In the genomic region with DNA sequence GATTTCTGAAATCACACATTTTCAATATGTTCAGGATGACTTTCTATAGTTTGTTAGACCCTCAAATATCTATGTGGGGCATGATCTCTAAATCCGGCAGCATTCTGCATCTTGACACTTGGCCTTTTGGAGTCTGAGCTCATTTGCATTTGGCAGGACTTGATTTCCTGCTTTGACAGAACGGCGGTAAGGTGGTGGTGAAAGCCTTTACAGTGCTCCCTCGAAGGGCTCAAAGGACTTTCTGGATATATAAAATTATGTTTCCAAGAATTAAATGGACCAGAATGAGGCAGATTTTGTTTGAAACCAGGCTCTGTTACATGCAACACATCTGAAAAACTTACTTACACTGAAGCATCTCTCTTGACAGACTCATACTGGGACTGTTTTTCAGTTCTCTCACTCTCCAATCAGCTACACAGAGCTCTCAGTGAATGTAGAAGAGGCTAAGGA, we compare ENCODE assay signal across 11 cellular contexts.
DNase-seq lines count a peak whose midpoint lies in the region; ATAC-seq and TF ChIP-seq lines count a peak whose summit lies in the region.
"Had no signal": no experiment of that assay in that cellular context is flagged by ENCODE, and none has a peak within 500 bp of the region (broad histone marks: within the 10 kb centered on the region; RNA-seq: fewer than 3 reads in every experiment).

No MANE protein-coding gene starts in this region.

- H3K36me3 ChIP-seq in GM23338 (ENCODE audit: insufficient read depth) (no peaks in the 10 kb centered on the region), subcutaneous abdominal adipose tissue (ENCODE audit: control insufficient read depth in 5 of 5, insufficient read depth in 5 of 5, low read length in 5 of 5) (no peaks in the 10 kb centered on the region)

- DNase-seq in GM23338 (ENCODE audit: low spot score) (no peak), choroid plexus epithelial cell (ENCODE audit: low read depth) (peak; percentile 37), lung microvascular endothelial cell (ENCODE audit: low read depth in 2 of 2) (peak; percentile 30 to 57), GM20000 (ENCODE audit: low spot score) (no peak), DMS79 (lab: John Stamatoyannopoulos, UW) (no peak)
- no peak for DNase-seq in activated CD8-positive, alpha-beta T cell treated with anti-CD3 and anti-CD28 coated beads for 36 hours
- DNase-seq: activated naive CD8-positive, alpha-beta T cell treated with anti-CD3 and anti-CD28 coated beads, Interleukin-2, amount 10 ng/mL, durations not matched to agents 7 days and 5 days; stimulated activated CD4-positive, alpha-beta T cell treated with anti-CD3 and anti-CD28 coated beads, Interleukin-12 subunit alpha, Interleukin-12 subunit beta, amount 100 ng/mL, for 4 hours had no signal

- H3K27me3 ChIP-seq in GM23338 (ENCODE audit: insufficient read depth) = no peaks in the 10 kb centered on the region
- H3K27me3 ChIP-seq in subcutaneous abdominal adipose tissue (ENCODE audit: control insufficient read depth in 5 of 5, insufficient read depth in 4 of 5, low read length in 5 of 5) = no peaks in the 10 kb centered on the region

- TF ChIP-seq CTCF in GM23338 (conservative IDR thresholded peaks at IDR 0.05; ENCODE audit: low read depth in 2 of 2) (no peak), choroid plexus epithelial cell (conservative IDR thresholded peaks at IDR 0.05; ENCODE audit: low read depth, low read length) (no peak), GM20000 (IDR thresholded peaks at IDR 0.05; ENCODE audit: extremely low read depth, missing control alignments) (no peak)
- no peak for TF ChIP-seq CTCF in activated CD8-positive, alpha-beta T cell treated with anti-CD3 and anti-CD28 coated beads for 36 hours (IDR thresholded peaks at IDR 0.05)

- H3K27ac ChIP-seq in GM23338 (ENCODE audit: low read depth) (no peak overlapping the region), subcutaneous abdominal adipose tissue (ENCODE audit: low read depth, low read length) (peak overlapping the region; percentile 73)
- H3K27ac ChIP-seq: KMS-11 had no signal

- peaks cover 42% of the 10 kb centered on the region for H3K4me1 Mint-ChIP-seq in GM23338
- H3K4me1 Mint-ChIP-seq in activated CD8-positive, alpha-beta T cell treated with anti-CD3 and anti-CD28 coated beads for 36 hours (ENCODE audit: low read depth) = no peaks in the 10 kb centered on the region
- H3K4me1 Mint-ChIP-seq: activated naive CD8-positive, alpha-beta T cell treated with anti-CD3 and anti-CD28 coated beads, Interleukin-2, amount 10 ng/mL, durations not matched to agents 7 days and 5 days had no signal

- H2AFZ ChIP-seq in GM23338 = no peak overlapping the region

- POLR2A ChIA-PET in activated CD8-positive, alpha-beta T cell treated with anti-CD3 and anti-CD28 coated beads for 36 hours (lab: Charles Lee) = no interaction called here

- H3F3A ChIP-seq in GM23338 (replicated peaks; ENCODE audit: low read depth) = no peaks in the 10 kb centered on the region

- no peak for ATAC-seq in GM23338
- ATAC-seq in activated CD8-positive, alpha-beta T cell treated with anti-CD3 and anti-CD28 coated beads for 36 hours = no peak
- ATAC-seq in HG02870 (IDR thresholded peaks at IDR 0.05; ENCODE audit: unreplicated experiment) = no peak

- no peak overlapping the region for H3K4me3 ChIP-seq in GM23338
- H3K4me3 ChIP-seq in choroid plexus epithelial cell (ENCODE audit: low read depth, low read length) = peak overlapping the region; percentile 3
- H3K4me3 ChIP-seq in subcutaneous abdominal adipose tissue (ENCODE audit: low read depth in 1 of 5, low read length in 5 of 5) = peak overlapping the region; percentile 31 to 77 (median 62)

- H3K9me2 ChIP-seq in GM23338 (ENCODE audit: insufficient read depth) = no peaks in the 10 kb centered on the region

- no peaks in the 10 kb centered on the region for H3K36me3 Mint-ChIP-seq in GM23338 (ENCODE audit: low read depth)
- no peaks in the 10 kb centered on the region for H3K36me3 Mint-ChIP-seq in activated CD8-positive, alpha-beta T cell treated with anti-CD3 and anti-CD28 coated beads for 36 hours (ENCODE audit: low read depth)
- H3K36me3 Mint-ChIP-seq: activated naive CD8-positive, alpha-beta T cell treated with anti-CD3 and anti-CD28 coated beads, Interleukin-2, amount 10 ng/mL, durations not matched to agents 7 days and 5 days had no signal

- no peaks in the 10 kb centered on the region for H3K9me3 ChIP-seq in subcutaneous abdominal adipose tissue (ENCODE audit: control insufficient read depth in 5 of 5, low read length in 5 of 5)

- H4K20me1 ChIP-seq in GM23338 (replicated peaks; ENCODE audit: insufficient read depth) = no peaks in the 10 kb centered on the region

- H3K9me3 Mint-ChIP-seq in GM23338 = no peaks in the 10 kb centered on the region
- H3K9me3 Mint-ChIP-seq in activated CD8-positive, alpha-beta T cell treated with anti-CD3 and anti-CD28 coated beads for 36 hours = no peaks in the 10 kb centered on the region
- H3K9me3 Mint-ChIP-seq: activated naive CD8-positive, alpha-beta T cell treated with anti-CD3 and anti-CD28 coated beads, Interleukin-2, amount 10 ng/mL, durations not matched to agents 7 days and 5 days had no signal

- no peak overlapping the region for H3K27ac Mint-ChIP-seq in GM23338
- no peak overlapping the region for H3K27ac Mint-ChIP-seq in activated CD8-positive, alpha-beta T cell treated with anti-CD3 and anti-CD28 coated beads for 36 hours
- H3K27ac Mint-ChIP-seq: activated naive CD8-positive, alpha-beta T cell treated with anti-CD3 and anti-CD28 coated beads, Interleukin-2, amount 10 ng/mL, durations not matched to agents 7 days and 5 days had no signal

- CTCF ChIA-PET in activated CD8-positive, alpha-beta T cell treated with anti-CD3 and anti-CD28 coated beads for 36 hours (lab: Charles Lee) = interaction anchor here (1.1 kb wide), 1 partner anchor 12 kb away, joined by 3 read pairs; no protein-coding TSS in a partner anchor

- H3K27me3 Mint-ChIP-seq in GM23338 (ENCODE audit: insufficient read depth, low read depth, poor library complexity) = peaks cover 11% of the 10 kb centered on the region
- no peaks in the 10 kb centered on the region for H3K27me3 Mint-ChIP-seq in activated CD8-positive, alpha-beta T cell treated with anti-CD3 and anti-CD28 coated beads for 36 hours

- H3K79me2 ChIP-seq in GM23338 (replicated peaks; ENCODE audit: insufficient read depth) = no peaks in the 10 kb centered on the region

- peak overlapping the region; percentile 7 for H3K4me2 ChIP-seq in GM23338
- H3K4me2 ChIP-seq: KMS-11 had no signal

- H3K4me1 ChIP-seq in GM23338 (ENCODE audit: insufficient read depth) (peaks cover 41% of the 10 kb centered on the region), subcutaneous abdominal adipose tissue (ENCODE audit: control insufficient read depth in 5 of 5, insufficient read depth in 5 of 5, low read length in 5 of 5) (peaks cover 4 to 27% (median 26%) of the 10 kb centered on the region in 5 donors)

- no peak overlapping the region for H3K4me3 Mint-ChIP-seq in GM23338
- no peak overlapping the region for H3K4me3 Mint-ChIP-seq in activated CD8-positive, alpha-beta T cell treated with anti-CD3 and anti-CD28 coated beads for 36 hours
- H3K4me3 Mint-ChIP-seq: activated naive CD8-positive, alpha-beta T cell treated with anti-CD3 and anti-CD28 coated beads, Interleukin-2, amount 10 ng/mL, durations not matched to agents 7 days and 5 days had no signal

- intact Hi-C loops in activated CD8-positive, alpha-beta T cell treated with anti-CD3 and anti-CD28 coated beads for 36 hours (cut with micrococcal nuclease) = no loop called here

- peak overlapping the region in 1 of 5 donors; percentile 45 for H3K9ac ChIP-seq in subcutaneous abdominal adipose tissue (ENCODE audit: low read length in 5 of 5)
- H3K9ac ChIP-seq: KMS-11 had no signal

Comparison
In these comparisons a context has a peak if more than half of its experiments do, and no peak if none do; other contexts are left out.
1. DNase-seq: peak in choroid plexus epithelial cell (single experiment) and lung microvascular endothelial cell (2 of 2); none in GM23338 (single experiment), GM20000 (single experiment), activated CD8-positive, alpha-beta T cell treated with anti-CD3 and anti-CD28 coated beads for 36 hours (single experiment) and DMS79 (single experiment).